2 cellular contexts compared by ENCODE assay signal in genomic region chr12:76896274-76896673, GRCh38.
TF ChIP-seq lines count a peak whose summit lies in the region.

No MANE protein-coding gene starts in this region.

TF ChIP-seq in HepG2, 621 proteins besides CTCF, POLR2A, EP300 and RAD21 (continues in another document):
- TF ChIP-seq HNRNPLL (IDR thresholded peaks at IDR 0.05; ENCODE audit: low read depth, low read length, poor library complexity, severe bottlenecking), result no peak
- no peak for TF ChIP-seq ZNF205 (CRISPR knock-in tag; IDR thresholded peaks at IDR 0.05)
- no peak for TF ChIP-seq FIP1L1 (IDR thresholded peaks at IDR 0.05; ENCODE audit: borderline replicate concordance, insufficient read depth, low read depth, low read length)
- TF ChIP-seq SKIL (CRISPR knock-in tag; IDR thresholded peaks at IDR 0.05; ENCODE audit: borderline replicate concordance), result no peak
- no peak for TF ChIP-seq BRCA1 (CRISPR knock-in tag; IDR thresholded peaks at IDR 0.05)
- TF ChIP-seq ZNF281 (CRISPR knock-in tag; IDR thresholded peaks at IDR 0.05; ENCODE audit: borderline replicate concordance), result no peak
- TF ChIP-seq ATF4 (CRISPR knock-in tag; IDR thresholded peaks at IDR 0.05), result no peak
- no peak for TF ChIP-seq ZNF674 (CRISPR knock-in tag; IDR thresholded peaks at IDR 0.05; ENCODE audit: low read depth)
- TF ChIP-seq ZNF235 (CRISPR knock-in tag; IDR thresholded peaks at IDR 0.05; ENCODE audit: borderline replicate concordance), result no peak
- TF ChIP-seq ZNF574 (CRISPR knock-in tag; IDR thresholded peaks at IDR 0.05), result no peak
- TF ChIP-seq TMF1 (CRISPR knock-in tag; IDR thresholded peaks at IDR 0.05; ENCODE audit: low read depth), result no peak
- no peak for TF ChIP-seq GMEB1 (CRISPR knock-in tag; IDR thresholded peaks at IDR 0.05; ENCODE audit: borderline replicate concordance)
- no peak for TF ChIP-seq SNAPC5 (CRISPR knock-in tag; IDR thresholded peaks at IDR 0.05; ENCODE audit: borderline replicate concordance)
- TF ChIP-seq ZNF441 (CRISPR knock-in tag; IDR thresholded peaks at IDR 0.05; ENCODE audit: borderline replicate concordance), result no peak

TF ChIP-seq in GM23338, 12 proteins besides CTCF, POLR2A, EP300 and RAD21:
- TF ChIP-seq NANOG (IDR thresholded peaks at IDR 0.05; ENCODE audit: borderline replicate concordance) (no peak), POLR2AphosphoS5 (IDR thresholded peaks at IDR 0.05; ENCODE audit: low read depth) (no peak), EZH2phosphoT487 (IDR thresholded peaks at IDR 0.05; ENCODE audit: unreplicated experiment) (no peak), ZNF462 (CRISPR knock-in tag; IDR thresholded peaks at IDR 0.05) (no peak), ZNF114 (CRISPR knock-in tag; IDR thresholded peaks at IDR 0.05) (no peak), JUNB (IDR thresholded peaks at IDR 0.05; ENCODE audit: unreplicated experiment) (no peak), ZNF331 (CRISPR knock-in tag; IDR thresholded peaks at IDR 0.05; ENCODE audit: low read depth) (no peak), STAT1 (IDR thresholded peaks at IDR 0.05; ENCODE audit: unreplicated experiment) (no peak), ETS1 (IDR thresholded peaks at IDR 0.05) (no peak), CREB1 (CRISPR knock-in tag; IDR thresholded peaks at IDR 0.05; ENCODE audit: low read depth) (no peak), EZH2 (IDR thresholded peaks at IDR 0.05; ENCODE audit: low read depth, unreplicated experiment) (no peak), REST (IDR thresholded peaks at IDR 0.05; ENCODE audit: unreplicated experiment) (no peak)
